1 cellular context compared by ENCODE assay signal in genomic region chr17:74205274-74205673, GRCh38.
TF ChIP-seq lines count a peak whose summit lies in the region.

No MANE protein-coding gene starts in this region.

TF ChIP-seq in IMR-90, 13 proteins besides CTCF, POLR2A, EP300 and RAD21 (continued from another document):
- no peak for TF ChIP-seq USF2 (IDR thresholded peaks at IDR 0.05; ENCODE audit: low read depth, low read length)
